Comparison of ENCODE assay signal across 8 cellular contexts in genomic region chr2:64213607-64214275, GRCh38.
DNase-seq lines count a peak whose midpoint lies in the region; ATAC-seq, FAIRE-seq and TF ChIP-seq lines count a peak whose summit lies in the region.

No MANE protein-coding gene starts in this region.

- no peaks in the 10 kb centered on the region for H3K36me3 ChIP-seq in MG63

- no peak for FAIRE-seq in H54 (lab: Jason Lieb, UNC)

- TF ChIP-seq POLR2A in GM18505 (IDR thresholded peaks at IDR 0.05; ENCODE audit: borderline replicate concordance, extremely low read depth, insufficient read depth, insufficient read length) = peak; percentile 35
- TF ChIP-seq POLR2A in H54 (IDR thresholded peaks at IDR 0.05; ENCODE audit: low read depth, low read length) = no peak

- H3K4me3 ChIP-seq in MG63 = no peak overlapping the region

- DNase-seq in NAMALWA (ENCODE audit: low spot score) (peak; percentile 63), germinal center (ENCODE audit: low spot score) (peak; percentile 44), MG63 (no peak), NCI-H187 (lab: John Stamatoyannopoulos, UW) (no peak), H54 (ENCODE audit: insufficient read length, low spot score) (no peak), NCI-H524 treated with DMSO at 0.1 percent for 48 hours (lab: John Stamatoyannopoulos, UW) (no peak)

- no peaks in the 10 kb centered on the region for H3K27me3 ChIP-seq in MG63

- no peaks in the 10 kb centered on the region for H3K9me3 ChIP-seq in MG63

- peak; percentile 37 for ATAC-seq in GM18505 (IDR thresholded peaks at IDR 0.05; ENCODE audit: unreplicated experiment)
- ATAC-seq in GM21529 (IDR thresholded peaks at IDR 0.05; ENCODE audit: unreplicated experiment) = peak; percentile 55

Comparison
In these comparisons a context has a peak if more than half of its experiments do, and no peak if none do; other contexts are left out.
1. DNase-seq: peak in NAMALWA (single experiment) and germinal center (single experiment); none in MG63 (single experiment), NCI-H187 (0 of 2), H54 (single experiment) and NCI-H524 treated with DMSO at 0.1 percent for 48 hours (single experiment).